ENCODE assay signal across 8 cellular contexts in the genomic region with DNA sequence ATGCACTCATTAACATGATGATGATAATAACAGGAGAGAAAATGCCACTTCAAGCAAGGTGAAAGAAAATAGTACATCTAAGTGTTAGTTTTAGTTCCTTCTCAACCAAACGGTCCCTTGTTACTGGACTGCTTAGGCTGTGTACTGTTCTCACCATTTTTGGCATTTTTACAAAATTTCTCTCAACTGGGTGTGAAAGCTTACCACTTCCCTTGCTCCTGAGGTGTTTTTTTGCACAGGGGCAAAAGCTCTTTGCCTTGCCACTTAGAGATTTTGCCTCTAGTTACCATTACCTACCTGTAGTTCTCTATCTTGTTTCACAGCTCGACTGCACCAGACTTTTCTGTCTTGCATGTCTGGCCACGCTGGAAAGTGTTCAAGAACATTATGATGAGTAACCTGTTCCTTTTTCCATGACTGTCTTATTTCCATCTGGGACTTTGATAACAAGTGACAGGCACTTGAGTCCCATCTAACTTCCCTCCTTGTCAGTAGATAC. TPM values are rescaled to one million over a fixed set of nuclear protein-coding genes. Genes with fewer than 3 reads are reported as not detected.
A peak's percentile ranks its signal among the peaks of the same experiment; 100 is the strongest.
DNase-seq lines count a peak whose midpoint lies in the region; ATAC-seq and TF ChIP-seq lines count a peak whose summit lies in the region.

No MANE protein-coding gene starts in this region.

- no peaks in the 10 kb centered on the region for H3K9me3 Mint-ChIP-seq in T-helper 2 cell treated with Interferon-gamma antibody and Interleukin-4, amounts not matched to agents 5 μg/mL and 100 μg/mL, for 36 hours

- peak overlapping the region in 9 of 10 donors; percentile 41 to 73 (median 57) for H3K27ac ChIP-seq in heart right ventricle

- H3K27me3 ChIP-seq in heart right ventricle: no peaks in the 10 kb centered on the region

- peak overlapping the region; percentile 60 for H3K4me3 Mint-ChIP-seq in T-helper 2 cell treated with Interferon-gamma antibody and Interleukin-4, amounts not matched to agents 5 μg/mL and 100 μg/mL, for 36 hours

- peaks cover 12 to 97% (median 80%) of the 10 kb centered on the region in 9 donors for H3K4me1 ChIP-seq in heart right ventricle

- no peak for TF ChIP-seq CTCF in heart right ventricle (IDR thresholded peaks at IDR 0.05)

- H3K36me3 ChIP-seq in heart right ventricle: no peaks in the 10 kb centered on the region

- H3K4me1 Mint-ChIP-seq in T-helper 2 cell treated with Interferon-gamma antibody and Interleukin-4, amounts not matched to agents 5 μg/mL and 100 μg/mL, for 36 hours (ENCODE audit: low read depth): peaks cover 69% of the 10 kb centered on the region

- ATAC-seq in Right ventricle myocardium inferior (peak; percentile 54), HG03045 (IDR thresholded peaks at IDR 0.05; ENCODE audit: unreplicated experiment) (peak; percentile 46), heart right ventricle (peak in 7 of 8 donors; percentile 31 to 84 (median 74))

- 16 to 28% methylated on average over 3 of the region's 3 CpGs for WGBS in heart right ventricle, 2 donors

- no peaks in the 10 kb centered on the region for H3K27me3 Mint-ChIP-seq in T-helper 2 cell treated with Interferon-gamma antibody and Interleukin-4, amounts not matched to agents 5 μg/mL and 100 μg/mL, for 36 hours (ENCODE audit: low read depth)

- no peak overlapping the region for H3K4me3 ChIP-seq in heart right ventricle

- DNase-seq in Right ventricle myocardium inferior (ENCODE audit: missing footprints) (no peak), cardiac septum (ENCODE audit: low spot score) (no peak), heart right ventricle (peak in 1 of 2 donors; percentile 30), NOMO-1 (lab: John Stamatoyannopoulos, UW; ENCODE audit: unreplicated experiment in 2 of 2) (no peak), LoVo (ENCODE audit: low spot score) (no peak), NCI-H82 (lab: John Stamatoyannopoulos, UW) (no peak)
- no peak for DNase-seq in T-helper 2 cell treated with Interferon-gamma antibody and Interleukin-4, amounts not matched to agents 5 μg/mL and 100 μg/mL, for 36 hours (ENCODE audit: low spot score)

- H3K9me3 ChIP-seq in heart right ventricle: no peaks in the 10 kb centered on the region

- peak overlapping the region; percentile 82 for H3K27ac Mint-ChIP-seq in T-helper 2 cell treated with Interferon-gamma antibody and Interleukin-4, amounts not matched to agents 5 μg/mL and 100 μg/mL, for 36 hours

- intact Hi-C loops in Right ventricle myocardium inferior (cut with DNase I) (no loop called here), cardiac septum (cut with DNase I) (no loop called here), heart right ventricle (cut with DNase I) (loop anchor here in 1 of 10 donors (5.0 kb wide), 1 partner anchor 100 kb away; no protein-coding TSS in a partner anchor)

- peaks cover 11% of the 10 kb centered on the region for H3K36me3 Mint-ChIP-seq in T-helper 2 cell treated with Interferon-gamma antibody and Interleukin-4, amounts not matched to agents 5 μg/mL and 100 μg/mL, for 36 hours (ENCODE audit: low read depth)

RNA-seq across cellular contexts. Expression of gene NEK7, which starts 10.7 kb away (rescaled TPM):
- total RNA-seq in Right ventricle myocardium inferior: 188 TPM
- total RNA-seq in cardiac septum: 318 TPM
- total RNA-seq in heart right ventricle: 100 to 1,000 TPM; 149 to 279 (median 219) TPM
- 10 to 100 TPM; 57.3 to 90.7 TPM for polyA plus RNA-seq in heart right ventricle
